ENCODE assay signal across 10 cellular contexts in genomic region chr7:128404143-128404681, GRCh38. TPM values are rescaled to one million over a fixed set of nuclear protein-coding genes. Genes with fewer than 3 reads are reported as not detected.
DNase-seq lines count a peak whose midpoint lies in the region; ATAC-seq and TF ChIP-seq lines count a peak whose summit lies in the region.
"Had no signal": no experiment of that assay in that cellular context is flagged by ENCODE, and none has a peak within 500 bp of the region (broad histone marks: within the 10 kb centered on the region; RNA-seq: fewer than 3 reads in every experiment).

No MANE protein-coding gene starts in this region.

- no peak for TF ChIP-seq POLR2A in vagina (IDR thresholded peaks at IDR 0.05)

- peaks cover 56% of the 10 kb centered on the region for H4K20me1 ChIP-seq in BLaER1

- peak; percentile 58 for ATAC-seq in mucosa of descending colon

- peaks cover 47% of the 10 kb centered on the region for H3K36me3 ChIP-seq in BLaER1
- peaks cover 32% of the 10 kb centered on the region for H3K36me3 ChIP-seq in adipocyte (ENCODE audit: control insufficient read depth, insufficient read depth, low read length, severe bottlenecking)
- H3K36me3 ChIP-seq in mucosa of descending colon (ENCODE audit: low read depth), result no peaks in the 10 kb centered on the region
- peaks cover 0 to 23% of the 10 kb centered on the region in 2 donors for H3K36me3 ChIP-seq in vagina
- H3K36me3 ChIP-seq in trophoblast cell (ENCODE audit: control insufficient read depth in 1 of 2, insufficient read depth in 2 of 2, low read length in 2 of 2), result peaks cover 7 to 10% of the 10 kb centered on the region in 2 experiments

- peaks cover 5% of the 10 kb centered on the region for H3K79me1 ChIP-seq in trophoblast cell (ENCODE audit: low read length)

- H3K27me3 ChIP-seq in BLaER1, result no peaks in the 10 kb centered on the region
- H3K27me3 ChIP-seq in adipocyte (replicated peaks; ENCODE audit: control insufficient read depth, insufficient read depth, low read length), result no peaks in the 10 kb centered on the region
- H3K27me3 ChIP-seq in vagina, result no peaks in the 10 kb centered on the region
- H3K27me3 ChIP-seq in trophoblast cell (ENCODE audit: insufficient read depth, low read length), result peaks cover 23% of the 10 kb centered on the region

- H3K23ac ChIP-seq in trophoblast cell (ENCODE audit: low read length), result no peak overlapping the region

- H2BK120ac ChIP-seq in trophoblast cell (ENCODE audit: insufficient read depth, low read length, poor library complexity), result no peak overlapping the region

- no peak overlapping the region for H3K18ac ChIP-seq in trophoblast cell (ENCODE audit: low read length)

- DNase-seq in HFF-Myc (ENCODE audit: extremely low read depth, low read depth) (no peak), adipocyte (ENCODE audit: low read depth) (no peak), mucosa of descending colon (no peak), GM19240 (ENCODE audit: insufficient read length, low spot score) (no peak), GDM1 (lab: John Stamatoyannopoulos, UW) (no peak), vagina (ENCODE audit: extremely low spot score in 2 of 2) (no peak), trophoblast cell (no peak)
- DNase-seq: effector CD8-positive, alpha-beta T cell; NCI-H187 had no signal

- H4K12ac ChIP-seq in trophoblast cell (ENCODE audit: low read depth, low read length), result no peak overlapping the region

- H4K8ac ChIP-seq in trophoblast cell (ENCODE audit: low read depth, low read length), result no peak overlapping the region

- TF ChIP-seq CTCF in HFF-Myc (IDR thresholded peaks at IDR 0.05; ENCODE audit: low read depth, low read length, missing control alignments), result no peak
- no peak for TF ChIP-seq CTCF in mucosa of descending colon (IDR thresholded peaks at IDR 0.05)
- TF ChIP-seq CTCF in vagina (IDR thresholded peaks at IDR 0.05), result no peak

- H3K9me3 ChIP-seq in BLaER1 (no peaks in the 10 kb centered on the region), adipocyte (ENCODE audit: control insufficient read depth, low read length) (no peaks in the 10 kb centered on the region), mucosa of descending colon (no peaks in the 10 kb centered on the region), vagina (no peaks in the 10 kb centered on the region), trophoblast cell (ENCODE audit: insufficient read depth, low read depth, low read length) (no peaks in the 10 kb centered on the region)

- peaks cover 60% of the 10 kb centered on the region for H3K4me1 ChIP-seq in BLaER1
- H3K4me1 ChIP-seq in adipocyte (ENCODE audit: control insufficient read depth, insufficient read depth, low read length), result peaks cover 39% of the 10 kb centered on the region
- H3K4me1 ChIP-seq in mucosa of descending colon (ENCODE audit: low read depth), result peaks cover 14% of the 10 kb centered on the region
- peaks cover 52% of the 10 kb centered on the region for H3K4me1 ChIP-seq in vagina
- peaks cover 5 to 10% of the 10 kb centered on the region in 2 experiments for H3K4me1 ChIP-seq in trophoblast cell (ENCODE audit: control insufficient read depth in 1 of 2, insufficient read depth in 2 of 2, low read length in 2 of 2)

- no CpG with 5 or more reads among the region's 9 CpGs for WGBS in trophoblast cell (ENCODE audit: extremely low coverage, insufficient coverage, insufficient read length)

- no peak overlapping the region for H4K91ac ChIP-seq in trophoblast cell (ENCODE audit: low read depth, low read length)

- H3K4me3 ChIP-seq in BLaER1 (peak overlapping the region; percentile 98), HFF-Myc (replicated peaks; ENCODE audit: low read depth, low read length) (peak overlapping the region; percentile 96), adipocyte (ENCODE audit: low read length) (peak overlapping the region; percentile 86), mucosa of descending colon (no peak overlapping the region), vagina (peak overlapping the region in 1 of 2 donors; percentile 96), trophoblast cell (ENCODE audit: low read depth, low read length) (no peak overlapping the region)

- H3K9ac ChIP-seq in BLaER1, result peak overlapping the region; percentile 98
- peak overlapping the region; percentile 91 for H3K9ac ChIP-seq in adipocyte (ENCODE audit: low read length)
- H3K9ac ChIP-seq in trophoblast cell (ENCODE audit: low read length), result no peak overlapping the region

- H3K4me2 ChIP-seq in BLaER1 (peak overlapping the region; percentile 100), trophoblast cell (ENCODE audit: low read length) (no peak overlapping the region)

- H2BK12ac ChIP-seq in trophoblast cell (ENCODE audit: low read length), result no peak overlapping the region

- H3K4ac ChIP-seq in trophoblast cell (ENCODE audit: low read depth, low read length), result no peak overlapping the region

- peak overlapping the region; percentile 97 for H3K27ac ChIP-seq in BLaER1
- H3K27ac ChIP-seq in vagina, result no peak overlapping the region
- no peak overlapping the region for H3K27ac ChIP-seq in trophoblast cell (ENCODE audit: low read depth, low read length)

- H2AK5ac ChIP-seq in trophoblast cell (ENCODE audit: low read length), result no peak overlapping the region

- intact Hi-C loops in mucosa of descending colon (cut with DNase I, micrococcal nuclease), result no loop called here
- intact Hi-C loops in vagina (cut with DNase I), result loop anchor here (10.0 kb wide), 2 partner anchors 51 to 1671 kb away; partner anchors contain the start of genes HILPDA and KLHDC10

- no peak overlapping the region for H2AFZ ChIP-seq in trophoblast cell (ENCODE audit: insufficient read depth, low read length, poor library complexity)

- H3K79me2 ChIP-seq in trophoblast cell (ENCODE audit: control insufficient read depth, insufficient read depth, low read length, poor library complexity), result peaks cover 4% of the 10 kb centered on the region

- H3K14ac ChIP-seq in trophoblast cell (ENCODE audit: low read length), result no peak overlapping the region

- H2BK5ac ChIP-seq in trophoblast cell (ENCODE audit: low read depth, low read length, poor library complexity), result no peak overlapping the region

RNA-seq across cellular contexts. Expression of gene IMPDH1, which starts 5.6 kb away (rescaled TPM):
- total RNA-seq in mucosa of descending colon, result 10 to 100 TPM; 21.3 to 37.0 (median 35.5) TPM
- 52.3 TPM for total RNA-seq in vagina
- 11.8 and 12.6 TPM in 2 replicates for polyA plus RNA-seq in trophoblast cell (2013)

RNA-seq across cellular contexts. Expression of gene PRRT4, which starts 42.7 kb away (rescaled TPM):
- total RNA-seq in mucosa of descending colon, result 1 to 10 TPM in 1 of 3 donors, under 1 TPM in 1, not detected in 1; 0.43 to 3.1 TPM
- total RNA-seq in vagina, result 7.6 TPM
- polyA plus RNA-seq in trophoblast cell (2013), result 34.4 and 34.6 TPM in 2 replicates

RNA-seq across cellular contexts. Expression of gene HILPDA, which starts 51.5 kb away (rescaled TPM):
- total RNA-seq in mucosa of descending colon, result 1 to 10 TPM; 5.8 to 9.8 (median 6.6) TPM
- 46.4 TPM for total RNA-seq in vagina
- 43.1 and 43.2 TPM in 2 replicates for polyA plus RNA-seq in trophoblast cell (2013)

Comparison
In these comparisons a context has a peak if more than half of its experiments do, and no peak if none do; other contexts are left out.
1. H3K4me3 ChIP-seq: peak in BLaER1 (single experiment), HFF-Myc (single experiment) and adipocyte (single experiment); none in mucosa of descending colon (single experiment) and trophoblast cell (single experiment).